Comparison of ENCODE assay signal across 8 cellular contexts in genomic region chr14:103332143-103332919, GRCh38. TPM values are rescaled to one million over a fixed set of nuclear protein-coding genes. Genes with fewer than 3 reads are reported as not detected.
DNase-seq lines count a peak whose midpoint lies in the region; ATAC-seq, FAIRE-seq and TF ChIP-seq lines count a peak whose summit lies in the region.

No MANE protein-coding gene starts in this region.

- intact Hi-C loops in transverse colon (cut with DNase I; ENCODE audit: low total_unique reads), result no loop called here

- H3K79me2 ChIP-seq in keratinocyte (ENCODE audit: control insufficient read depth, insufficient read depth, low read length), result peaks cover 36% of the 10 kb centered on the region

- H3K27me3 Mint-ChIP-seq in activated naive CD4-positive, alpha-beta T cell treated with anti-CD3 and anti-CD28 coated beads, Interleukin-2, amount 50 U/mL, for 24 hours, result no peaks in the 10 kb centered on the region

- peaks cover 18% of the 10 kb centered on the region for H3K36me3 Mint-ChIP-seq in activated naive CD4-positive, alpha-beta T cell treated with anti-CD3 and anti-CD28 coated beads, Interleukin-2, amount 50 U/mL, for 24 hours

- peaks cover 17 to 25% of the 10 kb centered on the region in 2 experiments for H3K36me3 ChIP-seq in keratinocyte (ENCODE audit: control insufficient read depth in 2 of 2, extremely low read depth in 1 of 2, insufficient read depth in 2 of 2, low read length in 2 of 2)
- H3K36me3 ChIP-seq in transverse colon, result peaks cover 0 to 20% (median 11%) of the 10 kb centered on the region in 4 donors

- TF ChIP-seq CTCF in WI38 (IDR thresholded peaks at IDR 0.05; ENCODE audit: low read depth, low read length) (no peak), keratinocyte (optimal IDR thresholded peaks at IDR 0.05 in 1 of 3, IDR thresholded peaks at IDR 0.05 in 1 of 3, conservative IDR thresholded peaks at IDR 0.05 in 1 of 3; ENCODE audit: extremely low read depth in 1 of 3, insufficient read depth in 2 of 3, low read length in 3 of 3) (no peak), transverse colon (IDR thresholded peaks at IDR 0.05) (no peak), omental fat pad (IDR thresholded peaks at IDR 0.05) (no peak)

- FAIRE-seq in keratinocyte (lab: Jason Lieb, UNC), result no peak

- H3K9me3 ChIP-seq in keratinocyte (ENCODE audit: control insufficient read depth, low read depth, low read length), result no peaks in the 10 kb centered on the region
- H3K9me3 ChIP-seq in transverse colon, result no peaks in the 10 kb centered on the region

- H3K4me3 ChIP-seq in WI38 (ENCODE audit: low read depth, low read length) (peak overlapping the region; percentile 91; the same call in 1 of the 2 replicates), keratinocyte (ENCODE audit: control insufficient read depth in 2 of 3, extremely low read depth in 1 of 3, insufficient read depth in 2 of 3, low read depth in 1 of 3, low read length in 3 of 3) (peak overlapping the region in 2 of 3 experiments; percentile 56 to 90), transverse colon (peak overlapping the region in 1 of 4 donors; percentile 93)

- WGBS in transverse colon (ENCODE audit: low coverage in 1 of 2), 2 donors, result 80 to 87% methylated on average over 9 of the region's 9 CpGs

- H3K9me3 Mint-ChIP-seq in activated naive CD4-positive, alpha-beta T cell treated with anti-CD3 and anti-CD28 coated beads, Interleukin-2, amount 50 U/mL, for 24 hours, result no peaks in the 10 kb centered on the region

- H3K27ac Mint-ChIP-seq in activated naive CD4-positive, alpha-beta T cell treated with anti-CD3 and anti-CD28 coated beads, Interleukin-2, amount 50 U/mL, for 24 hours, result peak overlapping the region; percentile 41

- H4K20me1 ChIP-seq in keratinocyte (ENCODE audit: control insufficient read depth, extremely low read depth, insufficient read depth, low read length), result peaks cover 12% of the 10 kb centered on the region

- no peaks in the 10 kb centered on the region for H3K27me3 ChIP-seq in keratinocyte (ENCODE audit: control insufficient read depth, extremely low read depth, insufficient read depth, low read length)
- H3K27me3 ChIP-seq in transverse colon, result no peaks in the 10 kb centered on the region

- no peak overlapping the region for H2AFZ ChIP-seq in keratinocyte (ENCODE audit: control insufficient read depth, low read length)

- dilution Hi-C loops in keratinocyte (cut with MboI; ENCODE audit: extremely low pct_ligation_motif_present, low sequenced_read_pairs), result no loop called here

- H3K4me1 ChIP-seq in keratinocyte (ENCODE audit: control insufficient read depth, extremely low read depth, insufficient read depth, low read length) (peaks cover 16% of the 10 kb centered on the region), transverse colon (peaks cover 8 to 35% (median 21%) of the 10 kb centered on the region in 4 donors)

- DNase-seq in activated naive CD4-positive, alpha-beta T cell treated with anti-CD3 and anti-CD28 coated beads, Interleukin-2, amount 50 U/mL, for 16 hours, result no peak
- no peak for DNase-seq in keratinocyte (ENCODE audit: low read depth, low spot score)
- DNase-seq in transverse colon, result no peak
- DNase-seq in left lobe of liver (ENCODE audit: low spot score), result no peak
- no peak for DNase-seq in inferior parietal cortex (ENCODE audit: extremely low spot score)
- no peak for DNase-seq in omental fat pad (ENCODE audit: low spot score)

- TF ChIP-seq EP300 in transverse colon (IDR thresholded peaks at IDR 0.05; ENCODE audit: low read depth), result no peak

- H3K27ac ChIP-seq in keratinocyte (ENCODE audit: control insufficient read depth, insufficient read depth, low read length), result no peak overlapping the region
- peak overlapping the region; percentile 99 to 100 (median 99) for H3K27ac ChIP-seq in transverse colon

- ATAC-seq in left lobe of liver, result no peak
- no peak for ATAC-seq in omental fat pad (ENCODE audit: low FRiP score)

- H3K9ac ChIP-seq in keratinocyte (ENCODE audit: control insufficient read depth, extremely low read depth, insufficient read depth, low read length), result peak overlapping the region; percentile 98

- no peaks in the 10 kb centered on the region for H3K9me1 ChIP-seq in keratinocyte (ENCODE audit: control insufficient read depth, extremely low read depth, insufficient read depth, low read length)

- in situ Hi-C loops in transverse colon (cut with MboI; ENCODE audit: low pct_ligation_motif_present in 1 of 4, low pct_unique_long_range_greater_than_20kb in 1 of 4, low sequenced_read_pairs in 3 of 4), result loop anchor here in 1 of 4 donors (10.0 kb wide), 1 partner anchor 52 kb away; the partner anchor contains the start of gene MARK3

- H3K4me3 Mint-ChIP-seq in activated naive CD4-positive, alpha-beta T cell treated with anti-CD3 and anti-CD28 coated beads, Interleukin-2, amount 50 U/mL, for 24 hours, result peak overlapping the region; percentile 72

- peak overlapping the region; percentile 96 for H3K4me2 ChIP-seq in keratinocyte (ENCODE audit: control insufficient read depth, extremely low read depth, insufficient read depth, low read depth, low read length)

- H3K4me1 Mint-ChIP-seq in activated naive CD4-positive, alpha-beta T cell treated with anti-CD3 and anti-CD28 coated beads, Interleukin-2, amount 50 U/mL, for 24 hours, result peaks cover 35% of the 10 kb centered on the region

- TF ChIP-seq POLR2A in transverse colon (IDR thresholded peaks at IDR 0.05), result no peak

RNA-seq across cellular contexts. Expression of gene EIF5, which starts 1.7 kb away (rescaled TPM):
- 139 to 283 TPM (median 221 TPM) in 3 replicates for polyA plus RNA-seq in keratinocyte
- 273 TPM for polyA plus RNA-seq in keratinocyte (2011; ENCODE audit: low read depth)
- polyA plus RNA-seq in keratinocyte (2011; cell fraction: cytosol; rRNA removed), result 115 and 191 TPM in 2 replicates
- polyA plus RNA-seq in keratinocyte (2011; cell fraction: nucleus; rRNA removed), result 159 and 203 TPM in 2 replicates
- polyA plus RNA-seq in keratinocyte (2012; ENCODE audit: low replicate concordance), result 132 and 196 TPM in 2 replicates
- 54.1 to 141 TPM (median 61.6 TPM) in 3 replicates for polyA minus RNA-seq in keratinocyte
- polyA minus RNA-seq in keratinocyte (2011; cell fraction: cytosol; rRNA and poly(A)+ RNA removed), result 65.4 TPM
- 58.7 and 107 TPM in 2 replicates for polyA minus RNA-seq in keratinocyte (2011; cell fraction: nucleus; rRNA and poly(A)+ RNA removed)
- 100 to 1,000 TPM; 210 to 312 (median 266) TPM for total RNA-seq in transverse colon
- 192 TPM for total RNA-seq in left lobe of liver
- 100 to 1,000 TPM; 157 to 399 (median 292) TPM for total RNA-seq in omental fat pad

RNA-seq across cellular contexts. Expression of gene MARK3, which starts 52.9 kb away (rescaled TPM):
- polyA plus RNA-seq in keratinocyte, result 104 to 133 TPM (median 109 TPM) in 3 replicates
- polyA plus RNA-seq in keratinocyte (2011; ENCODE audit: low read depth), result 140 TPM
- 76.3 and 108 TPM in 2 replicates for polyA plus RNA-seq in keratinocyte (2011; cell fraction: cytosol; rRNA removed)
- polyA plus RNA-seq in keratinocyte (2011; cell fraction: nucleus; rRNA removed), result 222 and 234 TPM in 2 replicates
- 75.5 and 77.8 TPM in 2 replicates for polyA plus RNA-seq in keratinocyte (2012; ENCODE audit: low replicate concordance)
- polyA minus RNA-seq in keratinocyte, result 33.2 to 176 TPM (median 102 TPM) in 3 replicates
- polyA minus RNA-seq in keratinocyte (2011; cell fraction: cytosol; rRNA and poly(A)+ RNA removed), result 114 TPM
- 100 and 181 TPM in 2 replicates for polyA minus RNA-seq in keratinocyte (2011; cell fraction: nucleus; rRNA and poly(A)+ RNA removed)
- 10 to 100 TPM; 61.3 to 98.0 (median 78.8) TPM for total RNA-seq in transverse colon
- total RNA-seq in left lobe of liver, result 26.5 TPM
- 100 to 1,000 TPM in 3 of 4 donors, 10 to 100 TPM in 1; 78.8 to 133 (median 121) TPM for total RNA-seq in omental fat pad
